ENCODE assay signal across 8 cellular contexts in genomic region chr7:50792342-50793114, GRCh38. TPM values are rescaled to one million over a fixed set of nuclear protein-coding genes. Genes with fewer than 3 reads are reported as not detected.
DNase-seq lines count a peak whose midpoint lies in the region; ATAC-seq and TF ChIP-seq lines count a peak whose summit lies in the region.

No MANE protein-coding gene starts in this region.

- H4K20me1 ChIP-seq in osteoblast (ENCODE audit: insufficient read depth, low read length) = peaks cover 30% of the 10 kb centered on the region

- H2AFZ ChIP-seq in osteoblast (ENCODE audit: low read length) = peak overlapping the region; percentile 64

- no peak overlapping the region for H3K27ac ChIP-seq in CD8-positive, alpha-beta T cell (ENCODE audit: low read depth, low read length)
- peak overlapping the region; percentile 76 for H3K27ac ChIP-seq in osteoblast (ENCODE audit: low read depth, low read length)

- peaks cover 8% of the 10 kb centered on the region for H3K4me1 ChIP-seq in CD8-positive, alpha-beta T cell (ENCODE audit: insufficient read depth, low read length)
- peaks cover 12% of the 10 kb centered on the region for H3K4me1 ChIP-seq in osteoblast (ENCODE audit: insufficient read depth, low read length)
- no peaks in the 10 kb centered on the region for H3K4me1 ChIP-seq in BE2C

- H3K36me3 ChIP-seq in CD8-positive, alpha-beta T cell (ENCODE audit: insufficient read depth, low read length) = no peaks in the 10 kb centered on the region
- H3K36me3 ChIP-seq in osteoblast (ENCODE audit: insufficient read depth, low read length) (no peaks in the 10 kb centered on the region), BE2C (no peaks in the 10 kb centered on the region)

- intact Hi-C loops in CD8-positive, alpha-beta T cell (cut with DNase I, micrococcal nuclease) = loop anchor here (2.0 to 5.0 kb wide), 3 partner anchors 50 to 96 kb away; no protein-coding TSS in a partner anchor
- intact Hi-C loops in Right ventricle myocardium superior (cut with DNase I) = loop anchor here (10.0 kb wide), 1 partner anchor 272 kb away; no protein-coding TSS in a partner anchor

- H3K27me3 ChIP-seq in CD8-positive, alpha-beta T cell (ENCODE audit: insufficient read depth, low read length) = peaks cover 4% of the 10 kb centered on the region
- H3K27me3 ChIP-seq in osteoblast (ENCODE audit: insufficient read depth, low read length) (no peaks in the 10 kb centered on the region), BE2C (peaks cover 72% of the 10 kb centered on the region)

- TF ChIP-seq CTCF in CD8-positive, alpha-beta T cell (IDR thresholded peaks at IDR 0.05) = no peak
- TF ChIP-seq CTCF in osteoblast (IDR thresholded peaks at IDR 0.05; ENCODE audit: extremely low read depth, low read depth, low read length) (no peak), BE2C (IDR thresholded peaks at IDR 0.05; ENCODE audit: low read depth, low read length) (no peak)

- peaks cover 48% of the 10 kb centered on the region for H3K79me2 ChIP-seq in osteoblast (ENCODE audit: insufficient read depth, low read length)

- POLR2A ChIA-PET in CD8-positive, alpha-beta T cell (lab: Charles Lee) = no interaction called here

- no peak overlapping the region for H3K27ac Mint-ChIP-seq in CD8-positive, alpha-beta T cell

- H3K4me1 Mint-ChIP-seq in CD8-positive, alpha-beta T cell (ENCODE audit: low read depth) = peaks cover 11% of the 10 kb centered on the region

- H3K9me3 Mint-ChIP-seq in CD8-positive, alpha-beta T cell = peaks cover 5% of the 10 kb centered on the region

- CTCF ChIA-PET in CD8-positive, alpha-beta T cell (lab: Charles Lee) = no interaction called here

- peaks cover 2% of the 10 kb centered on the region for H3K36me3 Mint-ChIP-seq in CD8-positive, alpha-beta T cell

- peaks cover 45% of the 10 kb centered on the region for H3K27me3 Mint-ChIP-seq in CD8-positive, alpha-beta T cell (ENCODE audit: low read depth)

- peak overlapping the region; percentile 22 for H3K4me3 ChIP-seq in CD8-positive, alpha-beta T cell (ENCODE audit: low read depth, low read length)
- H3K4me3 ChIP-seq in osteoblast (ENCODE audit: insufficient read depth, low read length) (peak overlapping the region; percentile 81), BE2C (ENCODE audit: low read depth, low read length) (no peak overlapping the region)

- H3K9me3 ChIP-seq in CD8-positive, alpha-beta T cell (ENCODE audit: low read length) = peaks cover 4% of the 10 kb centered on the region
- no peaks in the 10 kb centered on the region for H3K9me3 ChIP-seq in osteoblast (ENCODE audit: low read depth, low read length)
- H3K9me3 ChIP-seq in BE2C = no peaks in the 10 kb centered on the region

- peak overlapping the region; percentile 84 for H3K4me2 ChIP-seq in osteoblast (ENCODE audit: insufficient read depth, low read length)

- no peak for DNase-seq in CD8-positive, alpha-beta T cell
- DNase-seq in KG1 (lab: John Stamatoyannopoulos, UW) = peak; percentile 36
- DNase-seq in activated T-cell treated with anti-CD3 and anti-CD28 coated beads, Interleukin-2, amount 50 U/mL, for 48 hours = peak; percentile 39 to 41
- DNase-seq in Right ventricle myocardium superior = peak; percentile 68
- DNase-seq in osteoblast (ENCODE audit: insufficient read length, low spot score, missing footprints) = peak; percentile 94
- DNase-seq in BE2C = no peak

- peak overlapping the region; percentile 85 for H3K4me3 Mint-ChIP-seq in CD8-positive, alpha-beta T cell

- peak; percentile 40 for ATAC-seq in CD8-positive, alpha-beta T cell
- ATAC-seq in Right ventricle myocardium superior (ENCODE audit: poor library complexity) (peak; percentile 31), GM18519 (IDR thresholded peaks at IDR 0.05; ENCODE audit: low FRiP score, unreplicated experiment) (no peak), HG02798 (IDR thresholded peaks at IDR 0.05; ENCODE audit: poor library complexity, unreplicated experiment) (no peak)

RNA-seq across cellular contexts. Expression of gene GRB10, which starts 9.8 kb away (rescaled TPM):
- 1 to 10 TPM; 2.6 to 2.9 TPM for total RNA-seq in CD8-positive, alpha-beta T cell
- total RNA-seq in Right ventricle myocardium superior (32.2 TPM), osteoblast (62.6 and 69.5 TPM in 2 replicates)
- 0.82 TPM for polyA plus RNA-seq in BE2C (2012; ENCODE audit: insufficient read depth, insufficient read length, low read depth)

Comparison
In these comparisons a context has a peak if more than half of its experiments do, and no peak if none do; other contexts are left out.
1. ATAC-seq: peak in CD8-positive, alpha-beta T cell (single experiment) and Right ventricle myocardium superior (single experiment); none in GM18519 (single experiment) and HG02798 (single experiment).
2. DNase-seq: peak in KG1 (single experiment), activated T-cell treated with anti-CD3 and anti-CD28 coated beads, Interleukin-2, amount 50 U/mL, for 48 hours (2 of 2), Right ventricle myocardium superior (single experiment) and osteoblast (single experiment); none in CD8-positive, alpha-beta T cell (0 of 7) and BE2C (single experiment).